Comparison of ENCODE assay signal across 14 cellular contexts in genomic region chr3:5646030-5646368, GRCh38.
"Had no signal": no experiment of that assay in that cellular context is flagged by ENCODE, and none has a peak within 500 bp of the region (broad histone marks: within the 10 kb centered on the region; RNA-seq: fewer than 3 reads in every experiment).

No MANE protein-coding gene starts in this region.

- H3K4me1 ChIP-seq: esophagus muscularis mucosa, gastrocnemius medialis, heart right ventricle, left ventricle myocardium inferior, lower lobe of right lung, right atrium auricular region had no signal

- H3K27ac ChIP-seq: epithelial cell of prostate, esophagus muscularis mucosa, gastrocnemius medialis, heart right ventricle, left ventricle myocardium inferior, lower lobe of right lung, right atrium auricular region had no signal

- ATAC-seq: effector memory CD8-positive, alpha-beta T cell; gastrocnemius medialis; heart right ventricle; lower lobe of right lung; natural killer cell treated with Interleukin-12 subunit alpha and Interleukin-12 subunit beta and Interleukin-15 and Interleukin-18, amount 100 ng/mL, for 72 hours had no signal

- H3K9me3 ChIP-seq: esophagus muscularis mucosa, gastrocnemius medialis, lower lobe of right lung, neutrophil, right atrium auricular region had no signal

- H3K36me3 ChIP-seq: esophagus muscularis mucosa, gastrocnemius medialis, heart right ventricle, left ventricle myocardium inferior, lower lobe of right lung, neutrophil, right atrium auricular region had no signal

- H3K27me3 ChIP-seq: esophagus muscularis mucosa, gastrocnemius medialis, heart right ventricle, neutrophil, right atrium auricular region had no signal

- H3K4me3 ChIP-seq: esophagus muscularis mucosa, gastrocnemius medialis, heart right ventricle, left ventricle myocardium inferior, lower lobe of right lung, right atrium auricular region had no signal

- DNase-seq: effector memory CD8-positive, alpha-beta T cell; gastrocnemius medialis; heart right ventricle; left ventricle myocardium inferior; lower lobe of right lung; midbrain; small intestine; stimulated activated CD4-positive, alpha-beta T cell treated with anti-CD3 and anti-CD28 coated beads, Interleukin-2, amount 100 ng/mL, for 48 hours; stimulated activated naive CD4-positive, alpha-beta T cell treated with Interleukin-2 at 50 U/mL for 16 hours had no signal
